In the genomic region with DNA sequence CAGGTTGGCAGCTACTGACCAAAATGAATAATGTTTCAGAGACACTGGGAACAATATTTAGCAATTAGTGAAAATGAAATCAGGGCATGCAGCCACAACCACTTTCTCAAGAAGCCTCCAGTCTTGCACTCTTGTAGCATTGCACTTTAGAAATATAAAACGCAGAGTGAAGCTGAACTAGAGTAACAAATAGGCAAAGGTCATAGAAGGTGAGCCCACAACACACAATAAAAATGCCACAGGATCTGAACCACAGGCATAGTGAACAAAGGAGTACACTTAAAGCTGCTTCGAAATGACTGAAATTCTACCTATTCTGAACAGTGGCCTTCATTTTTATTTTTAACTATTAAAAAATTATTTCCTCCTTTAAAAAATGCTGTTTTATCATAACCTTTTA, we compare ENCODE assay signal across 17 cellular contexts. TPM values are rescaled to one million over a fixed set of nuclear protein-coding genes. Genes with fewer than 3 reads are reported as not detected.
A peak's percentile ranks its signal among the peaks of the same experiment; 100 is the strongest.
DNase-seq lines count a peak whose midpoint lies in the region; ATAC-seq, FAIRE-seq and TF ChIP-seq lines count a peak whose summit lies in the region.
"Had no signal": no experiment of that assay in that cellular context is flagged by ENCODE, and none has a peak within 500 bp of the region (broad histone marks: within the 10 kb centered on the region; RNA-seq: fewer than 3 reads in every experiment).

No MANE protein-coding gene starts in this region.

- H3K27ac ChIP-seq in A673 (ENCODE audit: low read depth, low read length, poor library complexity, severe bottlenecking) (peak overlapping the region; percentile 22), VCaP (peak overlapping the region; percentile 93)
- H3K27ac ChIP-seq: pancreas, right lobe of liver, vagina had no signal

- H3K4me1 ChIP-seq in A673 (ENCODE audit: insufficient read depth, low read length, poor library complexity, severe bottlenecking): peaks cover 57% of the 10 kb centered on the region
- H3K4me1 ChIP-seq: right lobe of liver, vagina had no signal

- no peak overlapping the region for H3K4me3 ChIP-seq in A673 (ENCODE audit: low read depth, low read length, poor library complexity, severe bottlenecking)
- H3K4me3 ChIP-seq: pancreas, right lobe of liver, vagina had no signal

- intact Hi-C loops in A673 (cut with micrococcal nuclease; ENCODE audit: unreplicated experiment): loop anchor here (2.0 kb wide), 2 partner anchors 336 to 864 kb away; no protein-coding TSS in a partner anchor

- TF ChIP-seq POLR2A in GM12892 (IDR thresholded peaks at IDR 0.05; ENCODE audit: low read depth, low read length): no peak

- ATAC-seq in HG03520 (IDR thresholded peaks at IDR 0.05; ENCODE audit: unreplicated experiment) (no peak), GM18498 (IDR thresholded peaks at IDR 0.05; ENCODE audit: unreplicated experiment) (no peak)

- DNase-seq in A673 (ENCODE audit: low spot score): no peak
- no peak for DNase-seq in GM12892 (ENCODE audit: insufficient read length)
- DNase-seq in myocyte (ENCODE audit: low read depth): peak; percentile 2
- DNase-seq in UCSD-AML1 (lab: John Stamatoyannopoulos, UW; ENCODE audit: unreplicated experiment): no peak
- DNase-seq in activated CD4-positive, CD25-positive, alpha-beta regulatory T cell treated with anti-CD3 and anti-CD28 coated beads, Interleukin-2, amount 50 U/mL, for 72 hours: no peak
- DNase-seq: activated naive CD4-positive, alpha-beta T cell treated with anti-CD3 and anti-CD28 coated beads, Interleukin-2, amount 50 U/mL, for 16 hours; effector memory CD4-positive, alpha-beta T cell; H9; right lobe of liver; stimulated activated CD4-positive, alpha-beta T cell treated with anti-CD3 and anti-CD28 coated beads, Interleukin-15, amount 100 ng/mL, for 24 hours had no signal

- H3K9me3 ChIP-seq in A673 (ENCODE audit: low read depth, low read length, poor library complexity, severe bottlenecking): no peaks in the 10 kb centered on the region
- H3K9me3 ChIP-seq: pancreas, right lobe of liver, vagina had no signal

- TF ChIP-seq CTCF in A673 (conservative IDR thresholded peaks at IDR 0.05; ENCODE audit: low read depth, low read length): no peak
- TF ChIP-seq CTCF in VCaP (conservative IDR thresholded peaks at IDR 0.05): no peak

- peak; percentile 71 for FAIRE-seq in GM12892 (lab: Jason Lieb, UNC)

- H3K27me3 ChIP-seq in A673 (replicated peaks; ENCODE audit: insufficient read depth, low read depth, low read length, poor library complexity): no peaks in the 10 kb centered on the region
- H3K27me3 ChIP-seq: pancreas, right lobe of liver, vagina had no signal

- BruUV-seq in A673 (replicated peaks; lab: Mats Ljungman, UMichigan): no TSS peak

- CTCF ChIA-PET in A673 (lab: Charles Lee): interaction anchor here (0.7 to 0.8 kb wide), 2 partner anchors 351 to 445 kb away, joined by 3 to 6 read pairs; no protein-coding TSS in a partner anchor

- no peaks in the 10 kb centered on the region for H3K36me3 ChIP-seq in A673 (ENCODE audit: insufficient read depth, low read length, poor library complexity, severe bottlenecking)
- H3K36me3 ChIP-seq: pancreas, right lobe of liver, vagina had no signal

- POLR2A ChIA-PET in A673 (lab: Charles Lee; ENCODE audit: low non-redundant PET): no interaction called here

RNA-seq across cellular contexts. Expression of a gene that starts 25.0 kb away (rescaled TPM):
- total RNA-seq in A673 (2021) (not detected in 2 replicates), myocyte (7.3 and 7.8 TPM in 2 replicates)
- polyA plus RNA-seq in GM12892 (2012; ENCODE audit: missing spikeins): 0.21 TPM
- polyA plus RNA-seq in myocyte (2012): 4.0 TPM
- total RNA-seq: H9, vagina had no signal

RNA-seq across cellular contexts. Expression of a gene that starts 32.3 kb away (rescaled TPM):
- total RNA-seq in A673 (2021) (6.4 and 9.0 TPM in 2 replicates), myocyte (not detected in 2 replicates)
- not detected for polyA plus RNA-seq in GM12892 (2012; ENCODE audit: missing spikeins)
- not detected for polyA plus RNA-seq in myocyte (2012)
- total RNA-seq: lung microvascular endothelial cell had no signal
- polyA plus RNA-seq: AG04450 had no signal
